In genomic region chrX:81412428-81412827, GRCh38 we compare ENCODE assay signal across 22 cellular contexts.
A peak's percentile ranks its signal among the peaks of the same experiment; 100 is the strongest.
DNase-seq lines count a peak whose midpoint lies in the region; ATAC-seq and TF ChIP-seq lines count a peak whose summit lies in the region.
"Had no signal": no experiment of that assay in that cellular context is flagged by ENCODE, and none has a peak within 500 bp of the region (broad histone marks: within the 10 kb centered on the region; RNA-seq: fewer than 3 reads in every experiment).

No MANE protein-coding gene starts in this region.

- H4K91ac ChIP-seq in IMR-90 (ENCODE audit: insufficient read depth, low read depth, low read length): no peak overlapping the region

- no peak overlapping the region for H4K5ac ChIP-seq in IMR-90 (ENCODE audit: low read depth, low read length)
- H4K5ac ChIP-seq in mesendoderm (ENCODE audit: low read length): no peak overlapping the region

- no peak overlapping the region for H2BK120ac ChIP-seq in IMR-90 (ENCODE audit: low read depth, low read length)
- no peak overlapping the region for H2BK120ac ChIP-seq in mesendoderm (ENCODE audit: low read depth, low read length)

- H2BK20ac ChIP-seq in IMR-90 (ENCODE audit: low read depth, low read length): no peak overlapping the region

- H4K20me1 ChIP-seq in IMR-90 (ENCODE audit: insufficient read depth, low read length): no peaks in the 10 kb centered on the region
- H4K20me1 ChIP-seq: BLaER1 had no signal

- H3K56ac ChIP-seq in IMR-90 (ENCODE audit: extremely low read depth, insufficient read depth, low read length) (no peak overlapping the region), mesendoderm (ENCODE audit: low read length) (no peak overlapping the region)

- H3K79me1 ChIP-seq in IMR-90 (ENCODE audit: low read depth in 1 of 2, low read length in 2 of 2) (no peaks in the 10 kb centered on the region), mesendoderm (ENCODE audit: low read length) (no peaks in the 10 kb centered on the region)

- dilution Hi-C loops in IMR-90 (cut with HindIII; ENCODE audit: low sequenced_read_pairs, unreplicated experiment): no loop called here

- H2AFZ ChIP-seq in IMR-90 (replicated peaks; ENCODE audit: low read length, poor library complexity): no peak overlapping the region

- no peak overlapping the region for H2BK15ac ChIP-seq in IMR-90 (ENCODE audit: low read depth, low read length)
- H2BK15ac ChIP-seq in mesendoderm (replicated peaks; ENCODE audit: low read depth): no peak overlapping the region

- no peaks in the 10 kb centered on the region for H3K9me1 ChIP-seq in IMR-90 (ENCODE audit: insufficient read depth, low read length)

- TF ChIP-seq RAD21 in IMR-90 (IDR thresholded peaks at IDR 0.05; ENCODE audit: low read length): no peak

- no TSS peak for BruUV-seq in IMR-90 (replicated peaks; lab: Mats Ljungman, UMichigan)

- POLR2A ChIA-PET in IMR-90 (lab: Charles Lee; ENCODE audit: unreplicated experiment): no interaction called here

- H3K4me1 ChIP-seq in IMR-90 (ENCODE audit: control insufficient read depth, insufficient read depth, low read length): no peaks in the 10 kb centered on the region
- no peaks in the 10 kb centered on the region for H3K4me1 ChIP-seq in mesendoderm (ENCODE audit: control insufficient read depth, low read depth, low read length)
- no peaks in the 10 kb centered on the region for H3K4me1 ChIP-seq in upper lobe of right lung
- H3K4me1 ChIP-seq: A549, BLaER1 had no signal

- H3K4ac ChIP-seq in IMR-90 (ENCODE audit: low read depth, low read length) (no peak overlapping the region), mesendoderm (ENCODE audit: low read depth, low read length) (no peak overlapping the region)

- 80% methylated on average over 1 of the region's 13 CpGs; no CpG with 5 or more reads in 1 of the 2 experiments for WGBS in IMR-90 (ENCODE audit: extremely low coverage in 2 of 2, insufficient read length in 1 of 2), 2 experiments
- WGBS in mesendoderm (ENCODE audit: extremely low coverage, insufficient coverage, low lambda C conversion rate): no CpG with 5 or more reads among the region's 13 CpGs

- ATAC-seq in IMR-90 (ENCODE audit: low read depth) (no peak), upper lobe of right lung (no peak)
- ATAC-seq: A549, GM12878 had no signal

- no peak overlapping the region for H3K14ac ChIP-seq in IMR-90 (replicated peaks; ENCODE audit: low read depth, low read length)

- no peak overlapping the region for H3K23ac ChIP-seq in IMR-90 (ENCODE audit: low read depth, low read length)
- no peak overlapping the region for H3K23ac ChIP-seq in mesendoderm (ENCODE audit: low read length)

- CTCF ChIA-PET in IMR-90 (lab: Yijun Ruan, JAX): interaction anchor here (0.6 kb wide), 1 partner anchor 533 kb away, joined by 3 read pairs; no protein-coding TSS in a partner anchor

- H2BK5ac ChIP-seq in IMR-90 (ENCODE audit: low read depth, low read length, poor library complexity, severe bottlenecking) (no peak overlapping the region), mesendoderm (ENCODE audit: low read length) (no peak overlapping the region)

- no peaks in the 10 kb centered on the region for H3K36me3 ChIP-seq in IMR-90 (ENCODE audit: control insufficient read depth, insufficient read depth, low read length)
- no peaks in the 10 kb centered on the region for H3K36me3 ChIP-seq in mesendoderm (ENCODE audit: control insufficient read depth, insufficient read depth, low read length)
- no peaks in the 10 kb centered on the region for H3K36me3 ChIP-seq in upper lobe of right lung
- H3K36me3 ChIP-seq: BLaER1 had no signal

- intact Hi-C loops in IMR-90 (cut with micrococcal nuclease) (no loop called here), upper lobe of right lung (cut with DNase I) (no loop called here)

- DNase-seq in IMR-90: no peak
- peak; percentile 55 for DNase-seq in amniotic epithelial cell (ENCODE audit: low read depth)
- DNase-seq in mesendoderm: peak; percentile 14
- no peak for DNase-seq in NCI-H1930 (lab: John Stamatoyannopoulos, UW)
- DNase-seq in upper lobe of right lung: no peak
- DNase-seq: AML-193; C1 segment of cervical spinal cord; CD4-positive, alpha-beta memory T cell; CD4-positive, CD25-positive, alpha-beta regulatory T cell; CD8-positive, alpha-beta memory T cell; COR-L47; DMS 273 treated with DMSO at 0.1 percent for 48 hours; DMS153; DMS53; DMS79; DND-41; EL; GDM1 had no signal

- H3K79me2 ChIP-seq in mesendoderm (ENCODE audit: control insufficient read depth, insufficient read depth, low read length): no peaks in the 10 kb centered on the region

- no peak for TF ChIP-seq POLR2A in IMR-90 (IDR thresholded peaks at IDR 0.05; ENCODE audit: low read depth, low read length)

- H3K27me3 ChIP-seq in IMR-90 (ENCODE audit: control insufficient read depth, insufficient read depth, low read length) (no peaks in the 10 kb centered on the region), mesendoderm (ENCODE audit: insufficient read depth, low read length, poor library complexity) (no peaks in the 10 kb centered on the region), upper lobe of right lung (no peaks in the 10 kb centered on the region)

- H3K9ac ChIP-seq in IMR-90 (ENCODE audit: low read depth, low read length): no peak overlapping the region
- no peak overlapping the region for H3K9ac ChIP-seq in mesendoderm (ENCODE audit: low read length)
- H3K9ac ChIP-seq: BLaER1 had no signal

- no peak overlapping the region for H3K27ac ChIP-seq in IMR-90 (ENCODE audit: insufficient read depth, low read length)
- H3K27ac ChIP-seq in mesendoderm (ENCODE audit: low read depth, low read length): no peak overlapping the region
- no peak overlapping the region for H3K27ac ChIP-seq in upper lobe of right lung
- H3K27ac ChIP-seq: 22Rv1, A549, BLaER1 had no signal

- TF ChIP-seq CTCF in IMR-90 (conservative IDR thresholded peaks at IDR 0.05; ENCODE audit: low read depth, low read length): no peak
- no peak for TF ChIP-seq CTCF in upper lobe of right lung (IDR thresholded peaks at IDR 0.05)

- H2AK9ac ChIP-seq in IMR-90 (replicated peaks; ENCODE audit: low read depth, low read length, poor library complexity): no peak overlapping the region

- H2AK5ac ChIP-seq in IMR-90 (ENCODE audit: low read depth, low read length) (no peak overlapping the region), mesendoderm (ENCODE audit: low read length) (no peak overlapping the region)

- H3K4me3 ChIP-seq in IMR-90 (ENCODE audit: insufficient read depth, low read depth, low read length): no peak overlapping the region
- H3K4me3 ChIP-seq in mesendoderm (ENCODE audit: low read length): no peak overlapping the region
- no peak overlapping the region for H3K4me3 ChIP-seq in upper lobe of right lung
- H3K4me3 ChIP-seq: A549, BLaER1, GM12878 had no signal

- H4K8ac ChIP-seq in IMR-90 (ENCODE audit: low read depth in 2 of 2, low read length in 2 of 2) (no peak overlapping the region), mesendoderm (ENCODE audit: low read depth, low read length) (no peak overlapping the region)

- H3K18ac ChIP-seq in IMR-90 (ENCODE audit: low read depth, low read length) (no peak overlapping the region), mesendoderm (ENCODE audit: low read length) (no peak overlapping the region)

- in situ Hi-C loops in IMR-90 (cut with MboI; ENCODE audit: low sequenced_read_pairs): no loop called here

- H3K4me2 ChIP-seq in IMR-90 (ENCODE audit: low read depth, low read length): no peak overlapping the region
- no peak overlapping the region for H3K4me2 ChIP-seq in mesendoderm (ENCODE audit: low read length)
- H3K4me2 ChIP-seq: A549, BLaER1 had no signal

- H3K9me3 ChIP-seq in IMR-90 (ENCODE audit: control insufficient read depth, insufficient read depth, low read length): no peaks in the 10 kb centered on the region
- no peaks in the 10 kb centered on the region for H3K9me3 ChIP-seq in upper lobe of right lung
- H3K9me3 ChIP-seq: A549, BLaER1 had no signal

TF ChIP-seq in IMR-90, 13 proteins besides CTCF, POLR2A, EP300 and RAD21:
- TF ChIP-seq MAFK (IDR thresholded peaks at IDR 0.05; ENCODE audit: low read depth, low read length) (peak; percentile 51; the same call in 1 of the 2 replicates), CHD1 (IDR thresholded peaks at IDR 0.05; ENCODE audit: low read depth, low read length) (no peak)
TF ChIP-seq in IMR-90: peak in this region for 1.

Comparison
In these comparisons a context has a peak if more than half of its experiments do, and no peak if none do; other contexts are left out.
1. DNase-seq: peak in amniotic epithelial cell (single experiment) and mesendoderm (single experiment); none in IMR-90 (single experiment), NCI-H1930 (0 of 2) and upper lobe of right lung (single experiment).